Comparison of ENCODE assay signal across 1 cellular context in genomic region chr2:205685314-205686230, GRCh38.
TF ChIP-seq lines count a peak whose summit lies in the region.

No MANE protein-coding gene starts in this region.

TF ChIP-seq in WTC11, 78 proteins besides CTCF, POLR2A, EP300 and RAD21 (continued from another document):
- TF ChIP-seq, protein P1, sequence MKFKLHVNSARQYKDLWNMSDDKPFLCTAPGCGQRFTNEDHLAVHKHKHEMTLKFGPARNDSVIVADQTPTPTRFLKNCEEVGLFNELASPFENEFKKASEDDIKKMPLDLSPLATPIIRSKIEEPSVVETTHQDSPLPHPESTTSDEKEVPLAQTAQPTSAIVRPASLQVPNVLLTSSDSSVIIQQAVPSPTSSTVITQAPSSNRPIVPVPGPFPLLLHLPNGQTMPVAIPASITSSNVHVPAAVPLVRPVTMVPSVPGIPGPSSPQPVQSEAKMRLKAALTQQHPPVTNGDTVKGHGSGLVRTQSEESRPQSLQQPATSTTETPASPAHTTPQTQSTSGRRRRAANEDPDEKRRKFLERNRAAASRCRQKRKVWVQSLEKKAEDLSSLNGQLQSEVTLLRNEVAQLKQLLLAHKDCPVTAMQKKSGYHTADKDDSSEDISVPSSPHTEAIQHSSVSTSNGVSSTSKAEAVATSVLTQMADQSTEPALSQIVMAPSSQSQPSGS (CRISPR knock-in tag; IDR thresholded peaks at IDR 0.05; ENCODE audit: borderline replicate concordance, low read depth) = peak; percentile 74; the same call in 1 of the 2 replicates
- no peak; the same call in none of the 2 replicates for TF ChIP-seq CREM (CRISPR knock-in tag; IDR thresholded peaks at IDR 0.05)
